Comparison of ENCODE assay signal across 1 cellular context in the genomic region with DNA sequence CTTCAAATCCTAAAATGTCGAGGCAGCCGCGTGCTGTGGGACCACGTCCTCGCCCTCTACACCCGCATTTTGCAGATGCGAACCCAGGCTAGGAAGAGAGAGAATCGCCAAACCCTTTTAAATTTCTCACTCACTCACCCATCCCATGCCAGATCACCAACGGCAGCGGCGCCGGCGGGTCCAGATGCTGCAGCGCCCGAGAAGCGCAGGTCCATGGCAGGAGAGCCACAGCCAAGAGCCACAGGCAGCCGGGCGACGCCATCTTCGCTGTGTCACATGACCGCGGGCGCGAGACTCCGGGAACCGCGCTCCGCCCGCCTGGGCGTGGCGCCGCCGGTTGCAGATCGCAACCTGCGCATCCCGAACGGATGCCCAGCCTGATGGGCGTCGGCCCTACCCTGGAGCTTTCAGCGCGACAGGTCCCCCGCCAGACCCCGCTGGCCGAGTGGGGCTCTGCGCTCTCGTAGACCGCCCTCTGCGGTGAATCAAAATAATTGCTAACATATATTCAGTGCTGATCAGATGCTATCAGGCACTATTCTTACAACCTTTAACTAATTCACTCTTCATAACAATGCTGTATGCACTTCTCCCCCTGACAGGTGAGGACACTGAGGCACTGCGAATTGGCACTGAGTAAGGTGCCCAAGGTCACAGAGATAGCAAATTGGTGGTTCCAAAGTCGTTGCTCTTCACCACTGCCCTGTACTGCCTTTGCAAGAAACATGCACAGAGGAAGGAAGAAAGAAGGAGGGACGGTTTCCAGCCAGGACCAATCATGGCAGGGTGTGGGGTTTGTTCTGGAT.
TF ChIP-seq lines count a peak whose summit lies in the region.

A gene (minus strand): TSS at position 276 of the 806 bp plus-strand sequence. CDS start 14 bp downstream, at position 262.

TF ChIP-seq in GM12878, 131 proteins besides CTCF, POLR2A, EP300 and RAD21 (continued from another document):
- TF ChIP-seq POU2F2 (IDR thresholded peaks at IDR 0.05; ENCODE audit: borderline replicate concordance, low read depth, low read length) (0 out of 3 replicates have a peak, but pooled peaks have one; percentile 20), DPF2 (IDR thresholded peaks at IDR 0.05) (0 out of 2 replicates have a peak, but pooled peaks have one; percentile 31), SMC3 (IDR thresholded peaks at IDR 0.05; ENCODE audit: borderline replicate concordance, low read length) (no peak), FOS (IDR thresholded peaks at IDR 0.05; ENCODE audit: borderline replicate concordance, extremely low read depth, insufficient read length) (no peak), SP1 (IDR thresholded peaks at IDR 0.05; ENCODE audit: low read depth, low read length) (no peak), JUND (IDR thresholded peaks at IDR 0.05; ENCODE audit: low read depth, low read length) (no peak), ZNF384 (IDR thresholded peaks at IDR 0.05; ENCODE audit: borderline replicate concordance, low read depth, low read length) (no peak), BRCA1 (IDR thresholded peaks at IDR 0.05; ENCODE audit: low read depth, low read length) (no peak), KAT2A (conservative IDR thresholded peaks at IDR 0.05; ENCODE audit: control insufficient read depth, low read depth, low read length) (no peak), NRF1 (conservative IDR thresholded peaks at IDR 0.05; ENCODE audit: low read depth, low read length) (no peak), EGR1 (IDR thresholded peaks at IDR 0.05; ENCODE audit: borderline replicate concordance in 1 of 2, low read depth in 2 of 2, low read length in 2 of 2) (no peak), ETV6 (conservative IDR thresholded peaks at IDR 0.05 in 1 of 2, IDR thresholded peaks at IDR 0.05 in 1 of 2; ENCODE audit: borderline replicate concordance in 1 of 2, low read depth in 1 of 2) (no peak), ZBED1 (IDR thresholded peaks at IDR 0.05; ENCODE audit: borderline replicate concordance) (no peak), SIX5 (IDR thresholded peaks at IDR 0.05; ENCODE audit: low read depth, low read length, severe bottlenecking) (no peak), YY1 (IDR thresholded peaks at IDR 0.05; ENCODE audit: low read depth, low read length) (peak; percentile 97), SPI1 (IDR thresholded peaks at IDR 0.05; ENCODE audit: borderline replicate concordance, insufficient read depth, low read depth, low read length) (no peak), NR2F1 (conservative IDR thresholded peaks at IDR 0.05) (0 out of 2 replicates have a peak, but pooled peaks have one; percentile 13), TCF7 (IDR thresholded peaks at IDR 0.05; ENCODE audit: borderline replicate concordance) (no peak)
- TF ChIP-seq, protein P1, sequence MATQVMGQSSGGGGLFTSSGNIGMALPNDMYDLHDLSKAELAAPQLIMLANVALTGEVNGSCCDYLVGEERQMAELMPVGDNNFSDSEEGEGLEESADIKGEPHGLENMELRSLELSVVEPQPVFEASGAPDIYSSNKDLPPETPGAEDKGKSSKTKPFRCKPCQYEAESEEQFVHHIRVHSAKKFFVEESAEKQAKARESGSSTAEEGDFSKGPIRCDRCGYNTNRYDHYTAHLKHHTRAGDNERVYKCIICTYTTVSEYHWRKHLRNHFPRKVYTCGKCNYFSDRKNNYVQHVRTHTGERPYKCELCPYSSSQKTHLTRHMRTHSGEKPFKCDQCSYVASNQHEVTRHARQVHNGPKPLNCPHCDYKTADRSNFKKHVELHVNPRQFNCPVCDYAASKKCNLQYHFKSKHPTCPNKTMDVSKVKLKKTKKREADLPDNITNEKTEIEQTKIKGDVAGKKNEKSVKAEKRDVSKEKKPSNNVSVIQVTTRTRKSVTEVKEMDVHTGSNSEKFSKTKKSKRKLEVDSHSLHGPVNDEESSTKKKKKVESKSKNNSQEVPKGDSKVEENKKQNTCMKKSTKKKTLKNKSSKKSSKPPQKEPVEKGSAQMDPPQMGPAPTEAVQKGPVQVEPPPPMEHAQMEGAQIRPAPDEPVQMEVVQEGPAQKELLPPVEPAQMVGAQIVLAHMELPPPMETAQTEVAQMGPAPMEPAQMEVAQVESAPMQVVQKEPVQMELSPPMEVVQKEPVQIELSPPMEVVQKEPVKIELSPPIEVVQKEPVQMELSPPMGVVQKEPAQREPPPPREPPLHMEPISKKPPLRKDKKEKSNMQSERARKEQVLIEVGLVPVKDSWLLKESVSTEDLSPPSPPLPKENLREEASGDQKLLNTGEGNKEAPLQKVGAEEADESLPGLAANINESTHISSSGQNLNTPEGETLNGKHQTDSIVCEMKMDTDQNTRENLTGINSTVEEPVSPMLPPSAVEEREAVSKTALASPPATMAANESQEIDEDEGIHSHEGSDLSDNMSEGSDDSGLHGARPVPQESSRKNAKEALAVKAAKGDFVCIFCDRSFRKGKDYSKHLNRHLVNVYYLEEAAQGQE (IDR thresholded peaks at IDR 0.05; ENCODE audit: low read depth, low read length) = no peak
- TF ChIP-seq, protein P2, sequence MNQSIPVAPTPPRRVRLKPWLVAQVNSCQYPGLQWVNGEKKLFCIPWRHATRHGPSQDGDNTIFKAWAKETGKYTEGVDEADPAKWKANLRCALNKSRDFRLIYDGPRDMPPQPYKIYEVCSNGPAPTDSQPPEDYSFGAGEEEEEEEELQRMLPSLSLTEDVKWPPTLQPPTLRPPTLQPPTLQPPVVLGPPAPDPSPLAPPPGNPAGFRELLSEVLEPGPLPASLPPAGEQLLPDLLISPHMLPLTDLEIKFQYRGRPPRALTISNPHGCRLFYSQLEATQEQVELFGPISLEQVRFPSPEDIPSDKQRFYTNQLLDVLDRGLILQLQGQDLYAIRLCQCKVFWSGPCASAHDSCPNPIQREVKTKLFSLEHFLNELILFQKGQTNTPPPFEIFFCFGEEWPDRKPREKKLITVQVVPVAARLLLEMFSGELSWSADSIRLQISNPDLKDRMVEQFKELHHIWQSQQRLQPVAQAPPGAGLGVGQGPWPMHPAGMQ (IDR thresholded peaks at IDR 0.05; ENCODE audit: borderline replicate concordance) = no peak
- TF ChIP-seq, protein P3, sequence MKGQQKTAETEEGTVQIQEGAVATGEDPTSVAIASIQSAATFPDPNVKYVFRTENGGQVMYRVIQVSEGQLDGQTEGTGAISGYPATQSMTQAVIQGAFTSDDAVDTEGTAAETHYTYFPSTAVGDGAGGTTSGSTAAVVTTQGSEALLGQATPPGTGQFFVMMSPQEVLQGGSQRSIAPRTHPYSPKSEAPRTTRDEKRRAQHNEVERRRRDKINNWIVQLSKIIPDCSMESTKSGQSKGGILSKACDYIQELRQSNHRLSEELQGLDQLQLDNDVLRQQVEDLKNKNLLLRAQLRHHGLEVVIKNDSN (IDR thresholded peaks at IDR 0.05; ENCODE audit: borderline replicate concordance, extremely low read length, insufficient read depth, low read depth, low read length) = peak; percentile 95
- TF ChIP-seq, protein P4, sequence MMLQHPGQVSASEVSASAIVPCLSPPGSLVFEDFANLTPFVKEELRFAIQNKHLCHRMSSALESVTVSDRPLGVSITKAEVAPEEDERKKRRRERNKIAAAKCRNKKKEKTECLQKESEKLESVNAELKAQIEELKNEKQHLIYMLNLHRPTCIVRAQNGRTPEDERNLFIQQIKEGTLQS (IDR thresholded peaks at IDR 0.05; ENCODE audit: borderline replicate concordance, extremely low read depth, low read depth, low read length) = peak; percentile 33; the same call in 1 of the 2 replicates
TF ChIP-seq in GM12878: peak in this region for 27.
